In the genomic region with DNA sequence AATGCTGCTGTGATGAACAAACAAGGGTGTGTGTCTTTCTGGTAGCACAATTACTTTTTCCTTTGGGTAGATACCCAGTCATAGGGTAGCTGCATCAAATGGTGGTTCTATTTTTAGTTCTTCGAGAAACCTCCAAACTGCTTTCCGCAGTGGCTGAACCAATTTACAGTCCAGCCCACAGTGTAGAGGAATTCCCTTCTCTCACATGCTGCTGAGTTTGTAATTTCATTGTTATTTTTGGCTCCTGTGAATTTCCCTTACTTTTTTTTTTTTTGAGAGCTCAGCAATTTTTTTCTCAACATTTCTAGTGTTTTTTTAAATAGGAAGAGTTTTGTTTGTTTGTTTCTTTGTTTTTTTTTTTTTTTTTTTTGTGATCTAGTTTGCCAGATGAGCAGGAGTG, we compare ENCODE assay signal across 19 cellular contexts. TPM values are rescaled to one million over a fixed set of nuclear protein-coding genes. Genes with fewer than 3 reads are reported as not detected.
DNase-seq lines count a peak whose midpoint lies in the region; ATAC-seq, FAIRE-seq and TF ChIP-seq lines count a peak whose summit lies in the region.
"Had no signal": no experiment of that assay in that cellular context is flagged by ENCODE, and none has a peak within 500 bp of the region (broad histone marks: within the 10 kb centered on the region; RNA-seq: fewer than 3 reads in every experiment).

No MANE protein-coding gene starts in this region.

- no peak overlapping the region for H3K27ac ChIP-seq in GM12878 (ENCODE audit: control insufficient read depth, insufficient read depth)
- H3K27ac ChIP-seq: C4-2B had no signal

- no peaks in the 10 kb centered on the region for H3K27me3 Mint-ChIP-seq in activated naive CD4-positive, alpha-beta T cell treated with anti-CD3 and anti-CD28 coated beads, Interleukin-2, amount 10 ng/mL, durations not matched to agents 7 days and 5 days
- H3K27me3 Mint-ChIP-seq in stimulated activated memory B cell treated with anti-CD40 and anti-IgM and Interleukin-4, amounts not matched to agents 10 μg/mL and 1 μg/mL and 100 μg/mL, for 72 hours = no peaks in the 10 kb centered on the region

- H3K4me2 ChIP-seq in GM12878 (ENCODE audit: control insufficient read depth, insufficient read depth) = no peak overlapping the region
- H3K4me2 ChIP-seq: GM23338 had no signal

- TF ChIP-seq CTCF in GM12878 (IDR thresholded peaks at IDR 0.05 in 2 of 3, conservative IDR thresholded peaks at IDR 0.05 in 1 of 3; ENCODE audit: control insufficient read depth in 2 of 3, extremely low read depth in 1 of 3, insufficient read depth in 1 of 3, low read depth in 3 of 3, low read length in 3 of 3) (no peak), fibroblast of pulmonary artery (IDR thresholded peaks at IDR 0.05; ENCODE audit: low read length, missing control alignments) (no peak)

- H3K4me3 Mint-ChIP-seq in activated naive CD4-positive, alpha-beta T cell treated with anti-CD3 and anti-CD28 coated beads, Interleukin-2, amount 10 ng/mL, durations not matched to agents 7 days and 5 days = no peak overlapping the region
- H3K4me3 Mint-ChIP-seq in stimulated activated memory B cell treated with anti-CD40 and anti-IgM and Interleukin-4, amounts not matched to agents 10 μg/mL and 1 μg/mL and 100 μg/mL, for 72 hours = no peak overlapping the region
- H3K4me3 Mint-ChIP-seq: GM23338 had no signal

- H3K9ac ChIP-seq in GM12878 (ENCODE audit: control insufficient read depth, insufficient read depth, low read length) = no peak overlapping the region

- no peak for TF ChIP-seq EP300 in GM12878 (IDR thresholded peaks at IDR 0.05; ENCODE audit: borderline replicate concordance in 1 of 2, control insufficient read depth in 1 of 2, low read depth in 2 of 2, low read length in 2 of 2)

- BruUV-seq in GM12878 (replicated peaks; lab: Mats Ljungman, UMichigan) = no TSS peak

- H3K4me1 ChIP-seq in GM12878 (ENCODE audit: control insufficient read depth, insufficient read depth, low read length) = peaks cover 3% of the 10 kb centered on the region; the same call in 1 of the 2 replicates

- CTCF ChIA-PET in activated naive CD4-positive, alpha-beta T cell treated with anti-CD3 and anti-CD28 coated beads, Interleukin-2, amount 10 ng/mL, durations not matched to agents 7 days and 5 days (lab: Charles Lee) = no interaction called here
- CTCF ChIA-PET in GM12878 (lab: Yijun Ruan, JAX) = interaction anchor here (0.6 to 0.9 kb wide), 2 partner anchors 110 to 112 kb away, joined by 3 read pairs; partner anchors contain the start of gene GPR108

- no peak for TF ChIP-seq RAD21 in GM12878 (IDR thresholded peaks at IDR 0.05; ENCODE audit: insufficient read depth, low read depth, low read length)

- H3K27me3 ChIP-seq in GM12878 (replicated peaks in 1 of 2; ENCODE audit: control insufficient read depth in 2 of 2, insufficient read depth in 2 of 2, low read length in 1 of 2) = no peaks in the 10 kb centered on the region

- RAD21 ChIA-PET in GM12878 (lab: Charles Lee; ENCODE audit: unreplicated experiment) = interaction anchor here (0.6 kb wide), 1 partner anchor 112 kb away, joined by 3 read pairs; the partner anchor contains the start of gene GPR108

- no peak overlapping the region for H3K4me3 ChIP-seq in GM12878
- no peak overlapping the region for H3K4me3 ChIP-seq in fibroblast of pulmonary artery (replicated peaks; ENCODE audit: low read depth, low read length)
- H3K4me3 ChIP-seq: GM23338 had no signal

- H3K36me3 ChIP-seq in GM12878 (ENCODE audit: control insufficient read depth in 2 of 2, insufficient read depth in 2 of 2, low read length in 1 of 2) = peaks cover 11 to 15% of the 10 kb centered on the region in 2 experiments; a peak in 3 of 4 replicates

- SMC1A ChIA-PET in GM12878 (lab: Charles Lee; ENCODE audit: uncharacterized antibody, unreplicated experiment) = interaction anchor here (0.6 kb wide), 1 partner anchor 134 kb away, joined by 3 read pairs; no protein-coding TSS in a partner anchor

- no peak for TF ChIP-seq POLR2A in GM12878 (IDR thresholded peaks at IDR 0.05; ENCODE audit: low read depth, low read length)

- DNase-seq in activated naive CD4-positive, alpha-beta T cell treated with anti-CD3 and anti-CD28 coated beads, Interleukin-2, amount 10 ng/mL, durations not matched to agents 7 days and 5 days = no peak
- no peak for DNase-seq in activated naive CD4-positive, alpha-beta T cell treated with Interleukin-2 at 50 U/mL for 16 hours
- DNase-seq in GM12878 (ENCODE audit: low read depth, low spot score) = no peak
- peak; percentile 10 for DNase-seq in fibroblast of pulmonary artery (ENCODE audit: low read depth)
- DNase-seq in posterior cingulate gyrus = no peak
- no peak for DNase-seq in OCI-M1 (lab: John Stamatoyannopoulos, UW)
- DNase-seq: COR-L47, DMS53, Kasumi-1, NCI-H1417, NCI-H1930, NCI-H510A treated with DMSO at 0.1 percent for 48 hours, SHP77 treated with DMSO at 0.1 percent for 48 hours had no signal

- H3K79me2 ChIP-seq in GM12878 (ENCODE audit: control insufficient read depth, insufficient read depth, low read length) = no peaks in the 10 kb centered on the region

- no peaks in the 10 kb centered on the region for H3K4me1 Mint-ChIP-seq in activated naive CD4-positive, alpha-beta T cell treated with anti-CD3 and anti-CD28 coated beads, Interleukin-2, amount 10 ng/mL, durations not matched to agents 7 days and 5 days
- no peaks in the 10 kb centered on the region for H3K4me1 Mint-ChIP-seq in stimulated activated memory B cell treated with anti-CD40 and anti-IgM and Interleukin-4, amounts not matched to agents 10 μg/mL and 1 μg/mL and 100 μg/mL, for 72 hours
- H3K4me1 Mint-ChIP-seq: GM23338 had no signal

- H3K36me3 Mint-ChIP-seq in activated naive CD4-positive, alpha-beta T cell treated with anti-CD3 and anti-CD28 coated beads, Interleukin-2, amount 10 ng/mL, durations not matched to agents 7 days and 5 days = peaks cover 42% of the 10 kb centered on the region
- H3K36me3 Mint-ChIP-seq in stimulated activated memory B cell treated with anti-CD40 and anti-IgM and Interleukin-4, amounts not matched to agents 10 μg/mL and 1 μg/mL and 100 μg/mL, for 72 hours = peaks cover 39% of the 10 kb centered on the region

- intact Hi-C loops in GM12878 (cut with micrococcal nuclease; ENCODE audit: unreplicated experiment) = no loop called here
- intact Hi-C loops in posterior cingulate gyrus (cut with DNase I) = no loop called here

- WGBS in GM12878 (ENCODE audit: insufficient coverage, insufficient replicate concordance, low lambda C conversion rate, missing lambda C conversion rate) = 67% methylated on average over 2 of the region's 2 CpGs

- H3K9me3 Mint-ChIP-seq in activated naive CD4-positive, alpha-beta T cell treated with anti-CD3 and anti-CD28 coated beads, Interleukin-2, amount 10 ng/mL, durations not matched to agents 7 days and 5 days = no peaks in the 10 kb centered on the region
- H3K9me3 Mint-ChIP-seq in stimulated activated memory B cell treated with anti-CD40 and anti-IgM and Interleukin-4, amounts not matched to agents 10 μg/mL and 1 μg/mL and 100 μg/mL, for 72 hours = no peaks in the 10 kb centered on the region

- H4K20me1 ChIP-seq in GM12878 (ENCODE audit: control insufficient read depth, insufficient read depth) = no peaks in the 10 kb centered on the region

- peak overlapping the region; percentile 60 for H3K27ac Mint-ChIP-seq in activated naive CD4-positive, alpha-beta T cell treated with anti-CD3 and anti-CD28 coated beads, Interleukin-2, amount 10 ng/mL, durations not matched to agents 7 days and 5 days
- H3K27ac Mint-ChIP-seq in stimulated activated memory B cell treated with anti-CD40 and anti-IgM and Interleukin-4, amounts not matched to agents 10 μg/mL and 1 μg/mL and 100 μg/mL, for 72 hours = peak overlapping the region; percentile 42
- H3K27ac Mint-ChIP-seq: GM23338 had no signal

- in situ Hi-C loops in GM12878 (cut with MboI) = no loop called here

- FAIRE-seq in GM12878 (lab: Jason Lieb, UNC) = peak; percentile 65
- FAIRE-seq: GM19239, RCC 7860 had no signal

- H2AFZ ChIP-seq in GM12878 (ENCODE audit: control insufficient read depth, low read depth, low read length) = no peak overlapping the region
- H2AFZ ChIP-seq: GM23338 had no signal

- POLR2A ChIA-PET in GM12878 (lab: Charles Lee) = interaction anchor here (0.6 to 0.7 kb wide), 4 partner anchors 35 to 171 kb away, joined by 3 to 7 read pairs (median 4); no protein-coding TSS in a partner anchor

- no peaks in the 10 kb centered on the region for H3K9me3 ChIP-seq in GM12878 (replicated peaks; ENCODE audit: control insufficient read depth, insufficient read depth, low read length)

- ATAC-seq in GM12878 (no peak), GM21390 (IDR thresholded peaks at IDR 0.05; ENCODE audit: unreplicated experiment) (no peak)
- ATAC-seq in stimulated activated memory B cell treated with anti-CD40 and anti-IgM and Interleukin-4, amounts not matched to agents 10 μg/mL and 1 μg/mL and 100 μg/mL, for 72 hours = no peak
- ATAC-seq: GM23338 had no signal

TF ChIP-seq in GM12878, 131 proteins besides CTCF, POLR2A, EP300 and RAD21 (continues in another document):
- TF ChIP-seq ZNF24 (IDR thresholded peaks at IDR 0.05) (no peak), MEF2A (IDR thresholded peaks at IDR 0.05; ENCODE audit: insufficient read depth, low read depth, low read length) (peak; percentile 85), MEF2B (IDR thresholded peaks at IDR 0.05; ENCODE audit: partially characterized antibody, poor library complexity, severe bottlenecking) (peak; percentile 22), CREB1 (IDR thresholded peaks at IDR 0.05; ENCODE audit: low read depth) (no peak), ZNF384 (IDR thresholded peaks at IDR 0.05; ENCODE audit: borderline replicate concordance, low read depth, low read length) (peak; percentile 50; the same call in 1 of the 2 replicates)

RNA-seq across cellular contexts. Expression of gene ADGRE1, which starts 37.5 kb away (rescaled TPM):
- 4.2 and 4.5 TPM in 2 replicates for total RNA-seq in GM12878 (2013; cell fraction: nucleolus; rRNA removed)
- total RNA-seq in GM12878 (2014; rRNA removed) = 10.2 and 11.3 TPM in 2 replicates
- total RNA-seq in GM12878 (2014; rRNA removed; fragmentation: Illumina TruSeq; extraction: Trizol) = 8.4 and 9.4 TPM in 2 replicates
- 7.9 and 8.9 TPM in 2 replicates for total RNA-seq in GM12878 (2021)
- polyA plus RNA-seq in GM12878 (2011; ENCODE audit: low read depth) = 5.8 TPM
- 25.7 and 35.7 TPM in 2 replicates for polyA plus RNA-seq in GM12878 (2011; rRNA removed)
- polyA plus RNA-seq in GM12878 (2011; cell fraction: cytosol; rRNA removed) = 34.0 and 35.4 TPM in 2 replicates
- polyA plus RNA-seq in GM12878 (2011; cell fraction: nucleus; rRNA removed) = 9.3 and 14.3 TPM in 2 replicates
- polyA plus RNA-seq in GM12878 (2012) = 6.7 and 6.8 TPM in 2 replicates
- 11.6 and 12.7 TPM in 2 replicates for polyA plus RNA-seq in GM12878 (2014; fragmentation: Illumina TruSeq; extraction: Trizol)
- polyA plus RNA-seq in GM12878 (2014; fragmentation: Nextera tagmentation; extraction: Ambion mirVana) = 10 to 100 TPM; 14.4 to 23.7 TPM
- polyA plus RNA-seq in GM12878 (2014; rRNA removed) = 9.4 and 9.7 TPM in 2 replicates
- polyA plus RNA-seq in GM12878 (2016; fragmentation: Nextera tagmentation; extraction: Ambion mirVana) = 1 to 10 TPM; 8.6 TPM
- polyA minus RNA-seq in GM12878 (2011; rRNA and poly(A)+ RNA removed) = 24.4 and 32.0 TPM in 2 replicates
- polyA minus RNA-seq in GM12878 (2011; cell fraction: cytosol; rRNA and poly(A)+ RNA removed) = 5.9 and 6.1 TPM in 2 replicates
- polyA minus RNA-seq in GM12878 (2011; cell fraction: nucleus; rRNA and poly(A)+ RNA removed) = 2.8 and 3.3 TPM in 2 replicates
- total RNA-seq: GM23338 had no signal
- polyA plus RNA-seq: GM23338 had no signal
